ENCODE assay signal across 14 cellular contexts in genomic region chr10:102342462-102342861, GRCh38. TPM values are rescaled to one million over a fixed set of nuclear protein-coding genes. Genes with fewer than 3 reads are reported as not detected.
DNase-seq lines count a peak whose midpoint lies in the region; ATAC-seq lines count a peak whose summit lies in the region.
"Had no signal": no experiment of that assay in that cellular context is flagged by ENCODE, and none has a peak within 500 bp of the region (broad histone marks: within the 10 kb centered on the region; RNA-seq: fewer than 3 reads in every experiment).

No MANE protein-coding gene starts in this region.

- H3K27ac Mint-ChIP-seq in activated T-cell treated with anti-CD3 and anti-CD28 coated beads, Interleukin-2, amount 50 U/mL, for 24 hours = peak overlapping the region; percentile 84
- H3K27ac Mint-ChIP-seq: activated B cell treated with CpG ODN at 0.5 μM for 24 hours had no signal

- H3K4me2 ChIP-seq in skeletal muscle satellite cell (ENCODE audit: low read length) = peak overlapping the region; percentile 45

- ATAC-seq in activated T-cell treated with anti-CD3 and anti-CD28 coated beads, Interleukin-2, amount 50 U/mL, for 4 hours = no peak
- ATAC-seq in HG02678 (IDR thresholded peaks at IDR 0.05; ENCODE audit: unreplicated experiment) = no peak
- ATAC-seq in stimulated activated naive CD8-positive, alpha-beta T cell treated with anti-CD3 and anti-CD28 coated beads, Interleukin-15, Interleukin-2, amounts not matched to agents 100 U/mL and 50 U/mL, for 24 hours = no peak

- H3K9me3 ChIP-seq in skeletal muscle satellite cell (replicated peaks; ENCODE audit: low read length) = no peaks in the 10 kb centered on the region
- H3K9me3 ChIP-seq: prostate gland, testis had no signal

- H3K27me3 ChIP-seq in skeletal muscle satellite cell (ENCODE audit: control insufficient read depth, insufficient read depth, low read length) = no peaks in the 10 kb centered on the region
- H3K27me3 ChIP-seq: testis had no signal

- peaks cover 38% of the 10 kb centered on the region for H3K4me1 ChIP-seq in skeletal muscle satellite cell (ENCODE audit: control insufficient read depth, insufficient read depth, low read length)
- H3K4me1 ChIP-seq: prostate gland, testis had no signal

- no peak for DNase-seq in activated T-cell treated with anti-CD3 and anti-CD28 coated beads, Interleukin-2, amount 50 U/mL, for 24 hours
- no peak for DNase-seq in activated T-cell treated with anti-CD3 and anti-CD28 coated beads, Interleukin-2, amount 50 U/mL, for 4 hours
- DNase-seq in NCI-H82 (lab: John Stamatoyannopoulos, UW) = peak; percentile 81
- DNase-seq in epithelial cell of prostate (ENCODE audit: low read depth, low spot score) = no peak
- no peak for DNase-seq in NCI-H1048 (lab: John Stamatoyannopoulos, UW)
- no peak for DNase-seq in stimulated activated naive CD8-positive, alpha-beta T cell treated with anti-CD3 and anti-CD28 coated beads, Interleukin-15, Interleukin-2, amounts not matched to agents 100 U/mL and 50 U/mL, for 24 hours
- DNase-seq: activated B cell treated with CpG ODN at 0.5 μM for 24 hours; activated effector memory CD4-positive, alpha-beta T cell treated with anti-CD3 and anti-CD28 coated beads, Interleukin-2, amount 50 U/mL, for 16 hours; NCI-H2081 treated with DMSO at 0.1 percent for 48 hours; testis had no signal

- H3K36me3 ChIP-seq in skeletal muscle satellite cell (ENCODE audit: insufficient read depth, low read length) = peaks cover 6% of the 10 kb centered on the region
- H3K36me3 ChIP-seq: prostate gland had no signal

- H3K4me1 Mint-ChIP-seq in activated T-cell treated with anti-CD3 and anti-CD28 coated beads, Interleukin-2, amount 50 U/mL, for 24 hours (ENCODE audit: low read depth) = peaks cover 40% of the 10 kb centered on the region
- peaks cover 16% of the 10 kb centered on the region for H3K4me1 Mint-ChIP-seq in activated T-cell treated with anti-CD3 and anti-CD28 coated beads, Interleukin-2, amount 50 U/mL, for 4 hours (ENCODE audit: low read depth)
- H3K4me1 Mint-ChIP-seq: activated B cell treated with CpG ODN at 0.5 μM for 24 hours, mesothelial cell of epicardium had no signal

- H3K36me3 Mint-ChIP-seq in activated T-cell treated with anti-CD3 and anti-CD28 coated beads, Interleukin-2, amount 50 U/mL, for 24 hours (ENCODE audit: low read depth) = peaks cover 45% of the 10 kb centered on the region
- H3K36me3 Mint-ChIP-seq in activated T-cell treated with anti-CD3 and anti-CD28 coated beads, Interleukin-2, amount 50 U/mL, for 4 hours (ENCODE audit: insufficient read depth) = peaks cover 11% of the 10 kb centered on the region
- H3K36me3 Mint-ChIP-seq: mesothelial cell of epicardium had no signal

- H3K4me3 ChIP-seq in skeletal muscle satellite cell (ENCODE audit: low read length) = no peak overlapping the region
- H3K4me3 ChIP-seq: prostate gland, testis had no signal

- H3K4me3 Mint-ChIP-seq in activated T-cell treated with anti-CD3 and anti-CD28 coated beads, Interleukin-2, amount 50 U/mL, for 24 hours = no peak overlapping the region
- no peak overlapping the region for H3K4me3 Mint-ChIP-seq in activated T-cell treated with anti-CD3 and anti-CD28 coated beads, Interleukin-2, amount 50 U/mL, for 4 hours
- H3K4me3 Mint-ChIP-seq: activated B cell treated with CpG ODN at 0.5 μM for 24 hours, mesothelial cell of epicardium had no signal

- H3K27ac ChIP-seq in epithelial cell of prostate = peak overlapping the region; percentile 91
- H3K27ac ChIP-seq: prostate gland, testis had no signal

- H3K9ac ChIP-seq in skeletal muscle satellite cell (ENCODE audit: low read depth, low read length) = peak overlapping the region; percentile 52

- H3K27me3 Mint-ChIP-seq in activated T-cell treated with anti-CD3 and anti-CD28 coated beads, Interleukin-2, amount 50 U/mL, for 24 hours = no peaks in the 10 kb centered on the region
- H3K27me3 Mint-ChIP-seq in activated T-cell treated with anti-CD3 and anti-CD28 coated beads, Interleukin-2, amount 50 U/mL, for 4 hours (ENCODE audit: low read depth) = no peaks in the 10 kb centered on the region
- H3K27me3 Mint-ChIP-seq: activated B cell treated with CpG ODN at 0.5 μM for 24 hours had no signal

- no peaks in the 10 kb centered on the region for H3K9me3 Mint-ChIP-seq in activated T-cell treated with anti-CD3 and anti-CD28 coated beads, Interleukin-2, amount 50 U/mL, for 24 hours
- H3K9me3 Mint-ChIP-seq in activated T-cell treated with anti-CD3 and anti-CD28 coated beads, Interleukin-2, amount 50 U/mL, for 4 hours = no peaks in the 10 kb centered on the region
- H3K9me3 Mint-ChIP-seq: activated B cell treated with CpG ODN at 0.5 μM for 24 hours, mesothelial cell of epicardium had no signal

RNA-seq across cellular contexts. Expression of gene NFKB2, which starts 53.0 kb away (rescaled TPM):
- total RNA-seq in activated T-cell treated with anti-CD3 and anti-CD28 coated beads, Interleukin-2, amount 50 U/mL, for 4 hours = 100 to 1,000 TPM; 300 to 365 (median 302) TPM
- total RNA-seq in skeletal muscle satellite cell (2012; rRNA removed) = 26.6 and 27.1 TPM in 2 replicates
